In genomic region chr15:49330166-49330565, GRCh38 we compare ENCODE assay signal across 16 cellular contexts.
DNase-seq lines count a peak whose midpoint lies in the region; ATAC-seq and TF ChIP-seq lines count a peak whose summit lies in the region.
"Had no signal": no experiment of that assay in that cellular context is flagged by ENCODE, and none has a peak within 500 bp of the region (broad histone marks: within the 10 kb centered on the region; RNA-seq: fewer than 3 reads in every experiment).

No MANE protein-coding gene starts in this region.

- DNase-seq in GM03348 (ENCODE audit: low spot score) = peak; percentile 9
- DNase-seq in HFF-Myc (ENCODE audit: extremely low read depth, low read depth) = peak; percentile 55
- peak; percentile 8 for DNase-seq in choroid plexus epithelial cell (ENCODE audit: low read depth)
- peak; percentile 10 for DNase-seq in fibroblast of villous mesenchyme (ENCODE audit: low read depth)
- no peak for DNase-seq in stimulated activated naive CD4-positive, alpha-beta T cell (lab: John Stamatoyannopoulos, UW)
- DNase-seq in DMS 273 (lab: John Stamatoyannopoulos, UW; ENCODE audit: unreplicated experiment) = no peak
- DNase-seq: NCI-H1092 treated with DMSO at 0.1 percent for 48 hours, NCI-H146, NCI-H2029 treated with DMSO at 0.1 percent for 48 hours, NCI-H345, NCI-H524, NCI-H82, Peyer's patch, SJCRH30 had no signal

- ATAC-seq in HG03354 (IDR thresholded peaks at IDR 0.05; ENCODE audit: poor library complexity, severe bottlenecking, unreplicated experiment) (no peak), HG03432 (IDR thresholded peaks at IDR 0.05; ENCODE audit: unreplicated experiment) (no peak)

- TF ChIP-seq CTCF in HFF-Myc (IDR thresholded peaks at IDR 0.05; ENCODE audit: low read depth, low read length, missing control alignments) (no peak), choroid plexus epithelial cell (conservative IDR thresholded peaks at IDR 0.05; ENCODE audit: low read depth, low read length) (no peak), fibroblast of villous mesenchyme (IDR thresholded peaks at IDR 0.05; ENCODE audit: insufficient read depth, low read depth, low read length) (no peak)

- H3K4me3 ChIP-seq in HFF-Myc (replicated peaks; ENCODE audit: low read depth, low read length) (no peak overlapping the region), choroid plexus epithelial cell (ENCODE audit: low read depth, low read length) (no peak overlapping the region), fibroblast of villous mesenchyme (ENCODE audit: low read depth, low read length) (no peak overlapping the region)
- H3K4me3 ChIP-seq: Peyer's patch, SJCRH30 had no signal

Comparison
In these comparisons a context has a peak if more than half of its experiments do, and no peak if none do; other contexts are left out.
1. DNase-seq: peak in GM03348 (single experiment), HFF-Myc (single experiment), choroid plexus epithelial cell (single experiment) and fibroblast of villous mesenchyme (single experiment); none in stimulated activated naive CD4-positive, alpha-beta T cell (0 of 6) and DMS 273 (single experiment).